In genomic region chr3:144096016-144096415, GRCh38 we compare ENCODE assay signal across 13 cellular contexts.
A peak's percentile ranks its signal among the peaks of the same experiment; 100 is the strongest.
DNase-seq lines count a peak whose midpoint lies in the region; ATAC-seq and TF ChIP-seq lines count a peak whose summit lies in the region.
"Had no signal": no experiment of that assay in that cellular context is flagged by ENCODE, and none has a peak within 500 bp of the region (broad histone marks: within the 10 kb centered on the region; RNA-seq: fewer than 3 reads in every experiment).

No MANE protein-coding gene starts in this region.

- in situ Hi-C loops in ACHN (cut with HindIII; ENCODE audit: low pct_ligation_motif_present, low pct_unique_long_range_greater_than_20kb, low sequenced_read_pairs): no loop called here

- H3K36me3 ChIP-seq in adipocyte (ENCODE audit: control insufficient read depth, insufficient read depth, low read length, severe bottlenecking): no peaks in the 10 kb centered on the region
- H3K36me3 ChIP-seq: BLaER1 had no signal

- no peak for TF ChIP-seq CTCF in GM10266 (IDR thresholded peaks at IDR 0.05; ENCODE audit: control insufficient read depth, insufficient read depth, low read depth, missing control alignments)

- H3K27me3 ChIP-seq in adipocyte (replicated peaks; ENCODE audit: control insufficient read depth, insufficient read depth, low read length): no peaks in the 10 kb centered on the region
- H3K27me3 ChIP-seq: BLaER1 had no signal

- H3K9me3 ChIP-seq in adipocyte (ENCODE audit: control insufficient read depth, low read length): no peaks in the 10 kb centered on the region
- H3K9me3 ChIP-seq: A549 had no signal

- ATAC-seq in HG03139 (IDR thresholded peaks at IDR 0.05; ENCODE audit: unreplicated experiment) (no peak), HG02870 (IDR thresholded peaks at IDR 0.05; ENCODE audit: unreplicated experiment) (no peak), HG03175 (IDR thresholded peaks at IDR 0.05; ENCODE audit: unreplicated experiment) (no peak)
- ATAC-seq: A549, GM23338 had no signal

- no peak overlapping the region for H3K9ac ChIP-seq in adipocyte (ENCODE audit: low read length)
- H3K9ac ChIP-seq: BLaER1 had no signal

- no peak overlapping the region for H3K4me3 ChIP-seq in adipocyte (ENCODE audit: low read length)
- H3K4me3 ChIP-seq: A549, BLaER1, GM23338 had no signal

- DNase-seq in ACHN (peak; percentile 2), adipocyte (ENCODE audit: low read depth) (peak; percentile 46), glomerular visceral epithelial cell (ENCODE audit: extremely low spot score) (peak; percentile 38), left kidney (ENCODE audit: low read depth, low spot score) (peak; percentile 29), GM10266 (ENCODE audit: extremely low spot score) (no peak)
- DNase-seq: CD4-positive, alpha-beta memory T cell; HCEC 1CT had no signal

- no peaks in the 10 kb centered on the region for H3K4me1 ChIP-seq in adipocyte (ENCODE audit: control insufficient read depth, insufficient read depth, low read length)
- H3K4me1 ChIP-seq: A549, BLaER1 had no signal
